18 cellular contexts compared by ENCODE assay signal in genomic region chr19:40884187-40884931, GRCh38. TPM values are rescaled to one million over a fixed set of nuclear protein-coding genes. Genes with fewer than 3 reads are reported as not detected.
"Had no signal": no experiment of that assay in that cellular context is flagged by ENCODE, and none has a peak within 500 bp of the region (broad histone marks: within the 10 kb centered on the region; RNA-seq: fewer than 3 reads in every experiment).

No MANE protein-coding gene starts in this region.

RNA-seq across cellular contexts. Expression of gene CYP2A7, which starts 2.3 kb away (rescaled TPM):
- total RNA-seq: activated B cell treated with CpG ODN at 0.5 μM for 24 hours; activated CD4-positive, alpha-beta memory T cell treated with anti-CD3 and anti-CD28 coated beads for 36 hours; activated CD4-positive, alpha-beta T cell treated with anti-CD3 and anti-CD28 coated beads, Interleukin-2, amount 10 ng/mL, durations not matched to agents 24 days and 14 days; activated CD8-positive, alpha-beta memory T cell treated with anti-CD3 and anti-CD28 coated beads for 36 hours; activated CD8-positive, alpha-beta T cell treated with anti-CD3 and anti-CD28 coated beads for 36 hours; activated naive CD4-positive, alpha-beta T cell treated with anti-CD3 and anti-CD28 coated beads for 36 hours; activated naive CD4-positive, alpha-beta T cell treated with anti-CD3 and anti-CD28 coated beads, Interleukin-2, amount 50 U/mL, for 72 hours; activated naive CD8-positive, alpha-beta T cell treated with anti-CD3 and anti-CD28 coated beads for 36 hours; activated T-cell treated with anti-CD3 and anti-CD28 coated beads, Interleukin-2, amount 50 U/mL, for 4 hours; activated T-cell treated with anti-CD3 and anti-CD28 coated beads, Interleukin-2, amount 50 U/mL, for 72 hours; activated T-helper 1 cell treated with anti-CD3 and anti-CD28 coated beads, Interleukin-12 subunit alpha, Interleukin-12 subunit beta, Interleukin-2, Interleukin-4 antibody, amounts not matched to agents 30 ng/mL and 10 ng/mL and 1 ng/mL, durations not matched to agents 14 hours and 24 hours and 36 hours; activated T-helper 17 cell treated with anti-CD3 and anti-CD28 coated beads, Interleukin-2, amount 50 U/mL, for 72 hours; adrenal gland; aorta; astrocyte; body of pancreas; breast epithelium; cardiac septum had no signal
- polyA plus RNA-seq: adrenal gland, aorta had no signal

RNA-seq across cellular contexts. Expression of gene CYP2A6, which starts 34.1 kb away (rescaled TPM):
- total RNA-seq: activated B cell treated with CpG ODN at 0.5 μM for 24 hours; activated CD4-positive, alpha-beta memory T cell treated with anti-CD3 and anti-CD28 coated beads for 36 hours; activated CD4-positive, alpha-beta T cell treated with anti-CD3 and anti-CD28 coated beads, Interleukin-2, amount 10 ng/mL, durations not matched to agents 24 days and 14 days; activated CD8-positive, alpha-beta memory T cell treated with anti-CD3 and anti-CD28 coated beads for 36 hours; activated naive CD4-positive, alpha-beta T cell treated with anti-CD3 and anti-CD28 coated beads for 36 hours; activated T-cell treated with anti-CD3 and anti-CD28 coated beads, Interleukin-2, amount 50 U/mL, for 72 hours; activated T-helper 1 cell treated with anti-CD3 and anti-CD28 coated beads, Interleukin-12 subunit alpha, Interleukin-12 subunit beta, Interleukin-2, Interleukin-4 antibody, amounts not matched to agents 30 ng/mL and 10 ng/mL and 1 ng/mL, durations not matched to agents 14 hours and 24 hours and 36 hours; activated T-helper 17 cell treated with anti-CD3 and anti-CD28 coated beads, Interleukin-2, amount 50 U/mL, for 72 hours; aorta; astrocyte; body of pancreas; cardiac septum had no signal
